Comparison of ENCODE assay signal across 1 cellular context in the genomic region with DNA sequence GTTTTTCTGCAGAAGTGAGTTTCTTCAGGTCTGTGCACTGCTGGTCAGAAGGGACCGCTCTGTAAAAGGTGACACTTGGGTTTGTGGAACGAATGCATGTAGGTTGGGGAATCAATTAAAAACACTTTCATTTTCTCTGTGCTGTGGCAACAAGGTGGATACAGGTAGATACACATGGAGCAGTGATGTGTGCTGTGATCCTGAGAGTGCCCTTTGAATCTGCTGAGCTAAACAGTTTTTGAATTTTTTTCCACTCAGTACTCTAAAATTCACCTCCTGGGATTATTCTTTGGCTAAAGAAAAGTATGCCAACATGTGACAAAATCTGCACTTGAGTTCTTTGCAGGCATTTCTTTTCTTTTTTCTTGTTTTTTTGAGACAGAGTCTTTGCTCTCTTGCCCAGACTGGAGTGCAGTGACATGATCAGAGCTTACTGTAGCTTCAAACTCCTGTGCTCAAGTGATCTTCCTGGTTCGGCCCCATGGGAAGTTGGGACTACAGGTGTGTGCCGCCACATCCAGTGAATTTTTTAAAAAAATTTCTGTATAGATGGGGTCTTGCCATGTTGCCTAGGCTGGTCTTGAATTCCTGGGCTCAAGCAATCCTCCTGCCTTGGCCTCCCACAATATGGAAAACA.
A peak's percentile ranks its signal among the peaks of the same experiment; 100 is the strongest.
TF ChIP-seq lines count a peak whose summit lies in the region.

No MANE protein-coding gene starts in this region.

TF ChIP-seq in K562, 482 proteins besides CTCF, POLR2A, EP300 and RAD21 (continued from another document):
- TF ChIP-seq C11orf30 (IDR thresholded peaks at IDR 0.05; ENCODE audit: low read depth), result peak; percentile 69
- TF ChIP-seq MAFK (IDR thresholded peaks at IDR 0.05; ENCODE audit: low read length), result peak; percentile 82
- no peak for TF ChIP-seq ZNF311 (CRISPR knock-in tag; IDR thresholded peaks at IDR 0.05)
- peak; percentile 88 for TF ChIP-seq MAFF (IDR thresholded peaks at IDR 0.05; ENCODE audit: low read length)
- peak; percentile 61 for TF ChIP-seq MAFG (tag; conservative IDR thresholded peaks at IDR 0.05)
